In genomic region chr5:107576736-107577440, GRCh38 we compare ENCODE assay signal across 1 cellular context.
TF ChIP-seq lines count a peak whose summit lies in the region.

No MANE protein-coding gene starts in this region.

TF ChIP-seq in GM12878, 131 proteins besides CTCF, POLR2A, EP300 and RAD21 (continued from another document):
- TF ChIP-seq E4F1 (IDR thresholded peaks at IDR 0.05; ENCODE audit: borderline replicate concordance, partially characterized antibody) (no peak), EED (IDR thresholded peaks at IDR 0.05; ENCODE audit: low read depth) (peak; percentile 67; the same call in 1 of the 2 replicates), CEBPZ (IDR thresholded peaks at IDR 0.05; ENCODE audit: low read depth, low read length) (no peak), TCF12 (IDR thresholded peaks at IDR 0.05; ENCODE audit: low read depth, low read length) (0 out of 2 replicates have a peak, but pooled peaks have one; percentile 15), CHD1 (IDR thresholded peaks at IDR 0.05; ENCODE audit: low read depth, low read length) (no peak), SMC3 (IDR thresholded peaks at IDR 0.05; ENCODE audit: borderline replicate concordance, low read length) (no peak), PKNOX1 (IDR thresholded peaks at IDR 0.05) (no peak), RFX5 (IDR thresholded peaks at IDR 0.05; ENCODE audit: low read depth, low read length) (no peak), ATF7 (IDR thresholded peaks at IDR 0.05; ENCODE audit: low read depth) (no peak), SUPT20H (IDR thresholded peaks at IDR 0.05; ENCODE audit: borderline replicate concordance, control insufficient read depth, low read depth, low read length) (no peak), SUZ12 (IDR thresholded peaks at IDR 0.05; ENCODE audit: unreplicated experiment) (no peak), HDGF (IDR thresholded peaks at IDR 0.05) (no peak)
